In the genomic region with DNA sequence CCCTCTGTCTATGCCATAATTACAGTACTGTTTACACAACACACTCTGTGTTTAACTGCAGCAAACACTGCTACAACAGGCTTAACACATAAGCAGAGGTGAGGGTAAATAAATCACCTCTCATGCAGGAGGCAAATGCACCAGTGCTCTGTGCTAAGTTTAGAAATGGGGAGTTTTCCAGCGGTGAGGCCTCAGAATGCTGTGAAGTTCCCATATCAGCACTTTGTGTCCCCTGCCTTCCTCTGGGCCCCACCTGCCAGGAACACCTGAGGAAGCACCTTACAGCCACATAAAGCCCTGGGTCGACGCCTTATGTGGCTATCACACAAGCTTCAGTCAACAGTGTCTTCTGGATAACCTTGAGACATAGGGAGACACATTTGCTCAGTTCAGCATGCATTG, we compare ENCODE assay signal across 12 cellular contexts.
"Had no signal": no experiment of that assay in that cellular context is flagged by ENCODE, and none has a peak within 500 bp of the region (broad histone marks: within the 10 kb centered on the region; RNA-seq: fewer than 3 reads in every experiment).

No MANE protein-coding gene starts in this region.

- H3K4me3 ChIP-seq: heart left ventricle, thoracic aorta had no signal

- H3K27ac ChIP-seq: heart left ventricle, thoracic aorta, WERI-Rb-1 had no signal

- H3K9me3 ChIP-seq: thoracic aorta had no signal

- H3K36me3 ChIP-seq: heart left ventricle, thoracic aorta, WERI-Rb-1 had no signal

- H3K27me3 ChIP-seq: heart left ventricle had no signal

- DNase-seq: activated CD4-positive, alpha-beta memory T cell treated with anti-CD3 and anti-CD28 coated beads for 36 hours; activated CD8-positive, alpha-beta memory T cell treated with anti-CD3 and anti-CD28 coated beads, Interleukin-2, amount 10 ng/mL, durations not matched to agents 7 days and 5 days; activated naive CD4-positive, alpha-beta T cell treated with anti-CD3 and anti-CD28 coated beads, Interleukin-2, amount 50 U/mL, for 16 hours; activated T-cell treated with anti-CD3 and anti-CD28 coated beads, Interleukin-2, amount 50 U/mL, for 24 hours; endodermal cell; heart left ventricle; mesenchymal stem cell; nephron progenitor cell; stimulated activated CD4-positive, alpha-beta T cell treated with anti-CD3 and anti-CD28 coated beads, Interleukin-12 subunit alpha, Interleukin-12 subunit beta, amount 100 ng/mL, for 4 hours; stimulated activated CD4-positive, alpha-beta T cell treated with anti-CD3 and anti-CD28 coated beads, Interleukin-2, amount 100 ng/mL, for 24 hours; WERI-Rb-1 had no signal

- ATAC-seq: activated CD8-positive, alpha-beta memory T cell treated with anti-CD3 and anti-CD28 coated beads, Interleukin-2, amount 10 ng/mL, durations not matched to agents 7 days and 5 days; heart left ventricle had no signal
